15 cellular contexts compared by ENCODE assay signal in genomic region chr14:31880935-31881334, GRCh38.
DNase-seq lines count a peak whose midpoint lies in the region; ATAC-seq and TF ChIP-seq lines count a peak whose summit lies in the region.
"Had no signal": no experiment of that assay in that cellular context is flagged by ENCODE, and none has a peak within 500 bp of the region (broad histone marks: within the 10 kb centered on the region; RNA-seq: fewer than 3 reads in every experiment).

No MANE protein-coding gene starts in this region.

- no peaks in the 10 kb centered on the region for H3K9me3 Mint-ChIP-seq in effector memory CD8-positive, alpha-beta T cell
- H3K9me3 Mint-ChIP-seq in activated T-cell treated with anti-CD3 and anti-CD28 coated beads, Interleukin-2, amount 50 U/mL, for 4 hours: no peaks in the 10 kb centered on the region
- H3K9me3 Mint-ChIP-seq: activated naive CD4-positive, alpha-beta T cell treated with anti-CD3 and anti-CD28 coated beads, Interleukin-2, amount 50 U/mL, for 24 hours; CD4-positive, alpha-beta T cell; stimulated activated effector memory CD8-positive, alpha-beta T cell treated with anti-CD3 and anti-CD28 coated beads, Interleukin-12 subunit alpha, Interleukin-12 subunit beta, amount 100 ng/mL, for 72 hours had no signal

- H3K36me3 Mint-ChIP-seq in effector memory CD8-positive, alpha-beta T cell (ENCODE audit: insufficient read depth): no peaks in the 10 kb centered on the region
- no peaks in the 10 kb centered on the region for H3K36me3 Mint-ChIP-seq in activated T-cell treated with anti-CD3 and anti-CD28 coated beads, Interleukin-2, amount 50 U/mL, for 4 hours (ENCODE audit: insufficient read depth)
- H3K36me3 Mint-ChIP-seq: activated naive CD4-positive, alpha-beta T cell treated with anti-CD3 and anti-CD28 coated beads, Interleukin-2, amount 50 U/mL, for 24 hours; stimulated activated effector memory CD8-positive, alpha-beta T cell treated with anti-CD3 and anti-CD28 coated beads, Interleukin-12 subunit alpha, Interleukin-12 subunit beta, amount 100 ng/mL, for 72 hours had no signal

- no peak overlapping the region for H3K4me3 Mint-ChIP-seq in effector memory CD8-positive, alpha-beta T cell
- H3K4me3 Mint-ChIP-seq in activated T-cell treated with anti-CD3 and anti-CD28 coated beads, Interleukin-2, amount 50 U/mL, for 4 hours: no peak overlapping the region
- H3K4me3 Mint-ChIP-seq: activated CD4-positive, alpha-beta T cell treated with anti-CD3 and anti-CD28 coated beads for 36 hours; activated naive CD4-positive, alpha-beta T cell treated with anti-CD3 and anti-CD28 coated beads, Interleukin-2, amount 50 U/mL, for 24 hours; CD4-positive, alpha-beta T cell; stimulated activated effector memory CD8-positive, alpha-beta T cell treated with anti-CD3 and anti-CD28 coated beads, Interleukin-12 subunit alpha, Interleukin-12 subunit beta, amount 100 ng/mL, for 72 hours had no signal

- no peak overlapping the region for H3K27ac Mint-ChIP-seq in effector memory CD8-positive, alpha-beta T cell
- H3K27ac Mint-ChIP-seq: activated CD4-positive, alpha-beta T cell treated with anti-CD3 and anti-CD28 coated beads for 36 hours; activated naive CD4-positive, alpha-beta T cell treated with anti-CD3 and anti-CD28 coated beads, Interleukin-2, amount 50 U/mL, for 24 hours; CD4-positive, alpha-beta T cell; stimulated activated effector memory CD8-positive, alpha-beta T cell treated with anti-CD3 and anti-CD28 coated beads, Interleukin-12 subunit alpha, Interleukin-12 subunit beta, amount 100 ng/mL, for 72 hours had no signal

- no peaks in the 10 kb centered on the region for H3K27me3 ChIP-seq in AG04450 (ENCODE audit: control insufficient read depth, insufficient read depth, low read length)
- H3K27me3 ChIP-seq in kidney epithelial cell (ENCODE audit: control insufficient read depth, insufficient read depth, low read length): no peaks in the 10 kb centered on the region
- H3K27me3 ChIP-seq in esophagus muscularis mucosa: no peaks in the 10 kb centered on the region

- 83% methylated on average over 4 of the region's 4 CpGs for WGBS in esophagus muscularis mucosa

- H3K4me3 ChIP-seq in AG04450 (ENCODE audit: low read depth, low read length): no peak overlapping the region
- H3K4me3 ChIP-seq in kidney epithelial cell (ENCODE audit: low read depth, low read length): no peak overlapping the region
- no peak overlapping the region for H3K4me3 ChIP-seq in esophagus muscularis mucosa

- H3K27ac ChIP-seq in AG04450 (ENCODE audit: low read depth, low read length) (peak overlapping the region; percentile 68), esophagus muscularis mucosa (replicated peaks in 1 of 4) (no peak overlapping the region)
- H3K27ac ChIP-seq: HL-60 had no signal

- no peaks in the 10 kb centered on the region for H3K36me3 ChIP-seq in kidney epithelial cell (ENCODE audit: control insufficient read depth, insufficient read depth, low read length)
- H3K36me3 ChIP-seq in esophagus muscularis mucosa: no peaks in the 10 kb centered on the region

- POLR2A ChIA-PET in AG04450 (lab: Yijun Ruan, JAX): interaction anchor here (0.6 to 1.0 kb wide), 2 partner anchors 46 to 1955 kb away, joined by 4 read pairs; no protein-coding TSS in a partner anchor

- peaks cover 0 to under 1% of the 10 kb centered on the region in 2 donors for H3K27me3 Mint-ChIP-seq in effector memory CD8-positive, alpha-beta T cell
- peaks cover 2% of the 10 kb centered on the region for H3K27me3 Mint-ChIP-seq in activated T-cell treated with anti-CD3 and anti-CD28 coated beads, Interleukin-2, amount 50 U/mL, for 4 hours (ENCODE audit: low read depth)
- H3K27me3 Mint-ChIP-seq: activated naive CD4-positive, alpha-beta T cell treated with anti-CD3 and anti-CD28 coated beads, Interleukin-2, amount 50 U/mL, for 24 hours had no signal

- CTCF ChIA-PET in AG04450 (lab: Charles Lee): no interaction called here

- H3K9me3 ChIP-seq in AG04450 (ENCODE audit: control insufficient read depth, insufficient read depth, low read length) (no peaks in the 10 kb centered on the region), esophagus muscularis mucosa (no peaks in the 10 kb centered on the region)

- H3K4me1 Mint-ChIP-seq in effector memory CD8-positive, alpha-beta T cell (ENCODE audit: low read depth in 2 of 2): no peaks in the 10 kb centered on the region
- no peaks in the 10 kb centered on the region for H3K4me1 Mint-ChIP-seq in activated T-cell treated with anti-CD3 and anti-CD28 coated beads, Interleukin-2, amount 50 U/mL, for 4 hours (ENCODE audit: low read depth)
- H3K4me1 Mint-ChIP-seq: activated CD4-positive, alpha-beta T cell treated with anti-CD3 and anti-CD28 coated beads for 36 hours; activated naive CD4-positive, alpha-beta T cell treated with anti-CD3 and anti-CD28 coated beads, Interleukin-2, amount 50 U/mL, for 24 hours; stimulated activated effector memory CD8-positive, alpha-beta T cell treated with anti-CD3 and anti-CD28 coated beads, Interleukin-12 subunit alpha, Interleukin-12 subunit beta, amount 100 ng/mL, for 72 hours had no signal

- intact Hi-C loops in esophagus muscularis mucosa (cut with DNase I): no loop called here

- peaks cover 8 to 20% (median 13%) of the 10 kb centered on the region in 4 donors for H3K4me1 ChIP-seq in esophagus muscularis mucosa

- TF ChIP-seq CTCF in AG04450 (IDR thresholded peaks at IDR 0.05; ENCODE audit: low read depth, low read length): no peak
- TF ChIP-seq CTCF in kidney epithelial cell (IDR thresholded peaks at IDR 0.05; ENCODE audit: insufficient read depth, low read length, poor library complexity, severe bottlenecking): no peak
- TF ChIP-seq CTCF in esophagus muscularis mucosa (IDR thresholded peaks at IDR 0.05): no peak

- no peak for TF ChIP-seq POLR2A in esophagus muscularis mucosa (IDR thresholded peaks at IDR 0.05; ENCODE audit: low read depth)

- DNase-seq in AG04450 (ENCODE audit: low read depth, low spot score) (peak; percentile 71), HK-2 (ENCODE audit: unreplicated experiment) (peak; percentile 69), astrocyte of the hippocampus (ENCODE audit: low read depth, low spot score) (peak; percentile 91), kidney epithelial cell (ENCODE audit: low read depth) (peak; percentile 83), esophagus muscularis mucosa (ENCODE audit: extremely low spot score) (no peak)
- no peak for DNase-seq in effector memory CD8-positive, alpha-beta T cell
- DNase-seq in stimulated activated naive CD4-positive, alpha-beta T cell (lab: John Stamatoyannopoulos, UW): no peak
- no peak for DNase-seq in activated T-cell treated with anti-CD3 and anti-CD28 coated beads, Interleukin-2, amount 50 U/mL, for 4 hours
- DNase-seq: activated CD4-positive, alpha-beta T cell treated with anti-CD3 and anti-CD28 coated beads for 36 hours; CD4-positive, alpha-beta T cell; NCI-H187 had no signal

- no peak for TF ChIP-seq EP300 in esophagus muscularis mucosa (IDR thresholded peaks at IDR 0.05)

- no peak for ATAC-seq in effector memory CD8-positive, alpha-beta T cell (replicated peaks)
- no peak for ATAC-seq in activated T-cell treated with anti-CD3 and anti-CD28 coated beads, Interleukin-2, amount 50 U/mL, for 4 hours
- ATAC-seq: activated CD4-positive, alpha-beta T cell treated with anti-CD3 and anti-CD28 coated beads for 36 hours; Panc1; stimulated activated effector memory CD8-positive, alpha-beta T cell treated with anti-CD3 and anti-CD28 coated beads, Interleukin-12 subunit alpha, Interleukin-12 subunit beta, amount 100 ng/mL, for 72 hours had no signal

Comparison
In these comparisons a context has a peak if more than half of its experiments do, and no peak if none do; other contexts are left out.
1. DNase-seq: peak in AG04450 (single experiment), HK-2 (single experiment), astrocyte of the hippocampus (single experiment) and kidney epithelial cell (single experiment); none in effector memory CD8-positive, alpha-beta T cell (0 of 3), stimulated activated naive CD4-positive, alpha-beta T cell (0 of 6), activated T-cell treated with anti-CD3 and anti-CD28 coated beads, Interleukin-2, amount 50 U/mL, for 4 hours (single experiment) and esophagus muscularis mucosa (single experiment).